In genomic region chr3:49533786-49534519, GRCh38 we compare ENCODE assay signal across 2 cellular contexts.
TF ChIP-seq lines count a peak whose summit lies in the region.

No MANE protein-coding gene starts in this region.

TF ChIP-seq in GM23338, 12 proteins besides CTCF, POLR2A, EP300 and RAD21:
- TF ChIP-seq ZNF331 (CRISPR knock-in tag; IDR thresholded peaks at IDR 0.05; ENCODE audit: low read depth) (no peak), NANOG (IDR thresholded peaks at IDR 0.05; ENCODE audit: borderline replicate concordance) (no peak), STAT1 (IDR thresholded peaks at IDR 0.05; ENCODE audit: unreplicated experiment) (no peak), EZH2 (IDR thresholded peaks at IDR 0.05; ENCODE audit: low read depth, unreplicated experiment) (no peak), ETS1 (IDR thresholded peaks at IDR 0.05) (no peak), ZNF114 (CRISPR knock-in tag; IDR thresholded peaks at IDR 0.05) (no peak), JUNB (IDR thresholded peaks at IDR 0.05; ENCODE audit: unreplicated experiment) (no peak), EZH2phosphoT487 (IDR thresholded peaks at IDR 0.05; ENCODE audit: unreplicated experiment) (no peak), REST (IDR thresholded peaks at IDR 0.05; ENCODE audit: unreplicated experiment) (no peak), ZNF462 (CRISPR knock-in tag; IDR thresholded peaks at IDR 0.05) (no peak), CREB1 (CRISPR knock-in tag; IDR thresholded peaks at IDR 0.05; ENCODE audit: low read depth) (no peak), POLR2AphosphoS5 (IDR thresholded peaks at IDR 0.05; ENCODE audit: low read depth) (no peak)

TF ChIP-seq in K562, 482 proteins besides CTCF, POLR2A, EP300 and RAD21:
- TF ChIP-seq ZNF444 (CRISPR knock-in tag; IDR thresholded peaks at IDR 0.05) (no peak), ZNF512 (tag; IDR thresholded peaks at IDR 0.05) (no peak), MYC (IDR thresholded peaks at IDR 0.05; ENCODE audit: low read depth, low read length) (no peak), MYC (CRISPR knock-in tag; IDR thresholded peaks at IDR 0.05; ENCODE audit: borderline replicate concordance, low read depth) (no peak), ZNF239 (CRISPR knock-in tag; IDR thresholded peaks at IDR 0.05) (no peak), RBM39 (optimal IDR thresholded peaks at IDR 0.05; ENCODE audit: low read depth, low read length) (no peak), ZNF717 (CRISPR knock-in tag; IDR thresholded peaks at IDR 0.05) (no peak), FUS (optimal IDR thresholded peaks at IDR 0.05; ENCODE audit: low read depth, low read length) (no peak), TCFL5 (CRISPR knock-in tag; conservative IDR thresholded peaks at IDR 0.05) (no peak), HDAC8 (tag; IDR thresholded peaks at IDR 0.05) (no peak), YBX1 (IDR thresholded peaks at IDR 0.05) (no peak)
